Comparison of ENCODE assay signal across 8 cellular contexts in genomic region chr13:52195052-52195837, GRCh38. TPM values are rescaled to one million over a fixed set of nuclear protein-coding genes. Genes with fewer than 3 reads are reported as not detected.
A peak's percentile ranks its signal among the peaks of the same experiment; 100 is the strongest.
DNase-seq lines count a peak whose midpoint lies in the region; ATAC-seq, FAIRE-seq and TF ChIP-seq lines count a peak whose summit lies in the region.

No MANE protein-coding gene starts in this region.

- TF ChIP-seq POLR2A in GM12892 (IDR thresholded peaks at IDR 0.05; ENCODE audit: low read depth, low read length) = peak; percentile 32; the same call in 1 of the 2 replicates

- peak overlapping the region; percentile 98 for H3K4me3 Mint-ChIP-seq in activated naive CD4-positive, alpha-beta T cell treated with anti-CD3 and anti-CD28 coated beads, Interleukin-2, amount 50 U/mL, for 24 hours

- H3K36me3 Mint-ChIP-seq in activated naive CD4-positive, alpha-beta T cell treated with anti-CD3 and anti-CD28 coated beads, Interleukin-2, amount 50 U/mL, for 24 hours = no peaks in the 10 kb centered on the region

- peak overlapping the region; percentile 96 for H3K27ac Mint-ChIP-seq in activated naive CD4-positive, alpha-beta T cell treated with anti-CD3 and anti-CD28 coated beads, Interleukin-2, amount 50 U/mL, for 24 hours

- H3K4me1 ChIP-seq in upper lobe of right lung = peaks cover 16% of the 10 kb centered on the region

- H3K9me3 ChIP-seq in upper lobe of right lung = no peaks in the 10 kb centered on the region

- peak overlapping the region; percentile 73 for H3K4me3 ChIP-seq in upper lobe of right lung

- CTCF ChIA-PET in RWPE1 (lab: Yijun Ruan, JAX) = interaction anchor here (0.7 kb wide), 1 partner anchor 11 kb away, joined by 3 read pairs; no protein-coding TSS in a partner anchor

- peaks cover 28% of the 10 kb centered on the region for H3K4me1 Mint-ChIP-seq in activated naive CD4-positive, alpha-beta T cell treated with anti-CD3 and anti-CD28 coated beads, Interleukin-2, amount 50 U/mL, for 24 hours

- peak; percentile 69 for ATAC-seq in HG02623 (IDR thresholded peaks at IDR 0.05; ENCODE audit: unreplicated experiment)
- peak; percentile 86 for ATAC-seq in Right ventricle myocardium inferior
- peak; percentile 89 for ATAC-seq in upper lobe of right lung

- no peaks in the 10 kb centered on the region for H3K36me3 ChIP-seq in upper lobe of right lung

- intact Hi-C loops in Right ventricle myocardium inferior (cut with DNase I) = loop anchor here (2.0 to 5.0 kb wide), 2 partner anchors 38 to 256 kb away; partner anchors contain the start of genes NEK3 and VPS36
- intact Hi-C loops in upper lobe of right lung (cut with DNase I) = no loop called here

- H3K27me3 Mint-ChIP-seq in activated naive CD4-positive, alpha-beta T cell treated with anti-CD3 and anti-CD28 coated beads, Interleukin-2, amount 50 U/mL, for 24 hours = no peaks in the 10 kb centered on the region

- H3K9me3 Mint-ChIP-seq in activated naive CD4-positive, alpha-beta T cell treated with anti-CD3 and anti-CD28 coated beads, Interleukin-2, amount 50 U/mL, for 24 hours = no peaks in the 10 kb centered on the region

- H3K27ac ChIP-seq in RWPE1 = peak overlapping the region; percentile 93
- H3K27ac ChIP-seq in upper lobe of right lung = peak overlapping the region; percentile 90

- H3K27me3 ChIP-seq in upper lobe of right lung = no peaks in the 10 kb centered on the region

- POLR2A ChIA-PET in RWPE1 (lab: Yijun Ruan, JAX; ENCODE audit: low non-redundant PET) = no interaction called here

- peak; percentile 48 for DNase-seq in GM12892 (ENCODE audit: insufficient read length)
- DNase-seq in RWPE1 (ENCODE audit: low spot score) = peak; percentile 67
- peak; percentile 91 for DNase-seq in Right ventricle myocardium inferior (ENCODE audit: missing footprints)
- DNase-seq in pons (ENCODE audit: low spot score) = peak; percentile 47
- DNase-seq in upper lobe of right lung = peak; percentile 89
- DNase-seq in NCI-H1092 treated with DMSO at 0.1 percent for 48 hours (lab: John Stamatoyannopoulos, UW) = no peak

- TF ChIP-seq CTCF in RWPE1 (conservative IDR thresholded peaks at IDR 0.05; ENCODE audit: low read depth) (peak; percentile 57), upper lobe of right lung (IDR thresholded peaks at IDR 0.05) (peak; percentile 24)

- no peak for FAIRE-seq in GM12892 (lab: Jason Lieb, UNC)

RNA-seq across cellular contexts. Expression of gene NEK3, which starts 35.8 kb away (rescaled TPM):
- 2.9 TPM for polyA plus RNA-seq in GM12892 (2012; ENCODE audit: missing spikeins)
- total RNA-seq in Right ventricle myocardium inferior (6.6 TPM), upper lobe of right lung (11.7 TPM)
